Comparison of ENCODE assay signal across 24 cellular contexts in the genomic region with DNA sequence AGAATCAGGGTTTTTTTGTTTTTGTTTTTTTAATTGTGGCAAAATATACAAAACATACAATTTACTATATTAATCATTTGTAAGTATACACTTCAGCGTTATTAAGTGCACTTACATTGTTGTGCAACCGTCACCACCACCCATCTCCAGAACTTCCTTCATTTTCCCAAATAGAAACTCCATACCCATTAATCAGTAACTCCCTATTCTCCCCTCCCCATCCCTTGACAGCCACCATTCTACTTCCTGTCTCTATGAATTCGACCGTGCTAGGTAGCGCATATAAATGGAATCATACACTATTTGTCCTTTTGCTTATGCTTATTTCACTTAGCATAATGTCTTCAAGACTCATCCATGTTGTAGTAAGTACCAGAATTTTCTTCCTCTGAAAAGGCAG.
"Had no signal": no experiment of that assay in that cellular context is flagged by ENCODE, and none has a peak within 500 bp of the region (broad histone marks: within the 10 kb centered on the region; RNA-seq: fewer than 3 reads in every experiment).

No MANE protein-coding gene starts in this region.

- H3K36me3 ChIP-seq: gastrocnemius medialis, neural progenitor cell, prostate gland, spleen, suprapubic skin, transverse colon, vagina had no signal

- H3K4me3 ChIP-seq: gastrocnemius medialis, mucosa of descending colon, neural progenitor cell, prostate gland, skin epidermis, spleen, suprapubic skin, transverse colon, vagina had no signal

- H3K4me3 Mint-ChIP-seq: endodermal cell; mesothelial cell of epicardium; naive B cell; natural killer cell treated with Interleukin-12 subunit alpha and Interleukin-12 subunit beta and Interleukin-15 and Interleukin-18, amount 100 ng/mL, for 72 hours; neural progenitor cell; stimulated activated memory B cell treated with anti-CD40 and anti-IgM and Interleukin-4, amounts not matched to agents 10 μg/mL and 1 μg/mL and 100 μg/mL, for 72 hours; stimulated activated naive CD8-positive, alpha-beta T cell treated with anti-CD3 and anti-CD28 coated beads, Interleukin-15, Interleukin-2, amounts not matched to agents 100 ng/mL and 50 ng/mL, for 24 hours had no signal

- H3K9me3 ChIP-seq: gastrocnemius medialis, mucosa of descending colon, prostate gland, spleen, suprapubic skin, transverse colon, vagina had no signal

- H3K27me3 Mint-ChIP-seq: stimulated activated memory B cell treated with anti-CD40 and anti-IgM and Interleukin-4, amounts not matched to agents 10 μg/mL and 1 μg/mL and 100 μg/mL, for 72 hours had no signal

- H3K27me3 ChIP-seq: gastrocnemius medialis, neural progenitor cell, spleen, suprapubic skin, transverse colon, vagina had no signal

- H3K4me1 Mint-ChIP-seq: neural progenitor cell had no signal

- H3K4me1 ChIP-seq: neural progenitor cell, prostate gland, suprapubic skin had no signal

- H3K27ac ChIP-seq: epithelial cell of prostate, gastrocnemius medialis, neural progenitor cell, prostate gland, skin epidermis, suprapubic skin, vagina had no signal

- DNase-seq: effector CD8-positive, alpha-beta T cell; endodermal cell; foreskin fibroblast; gastrocnemius medialis; head of caudate nucleus; mesenchymal stem cell; mucosa of descending colon; naive B cell; right cardiac atrium; spleen; stimulated activated CD4-positive, alpha-beta T cell treated with anti-CD3 and anti-CD28 coated beads, Interleukin-4, amount 100 ng/mL, for 4 hours; transverse colon had no signal

- ATAC-seq: esophagus mucosa; gastrocnemius medialis; left lobe of liver; mucosa of descending colon; natural killer cell treated with Interleukin-12 subunit alpha and Interleukin-12 subunit beta and Interleukin-15 and Interleukin-18, amount 100 ng/mL, for 72 hours; right cardiac atrium; stimulated activated memory B cell treated with anti-CD40 and anti-IgM and Interleukin-4, amounts not matched to agents 10 μg/mL and 1 μg/mL and 100 μg/mL, for 72 hours had no signal

- H3K27ac Mint-ChIP-seq: endodermal cell; natural killer cell treated with Interleukin-12 subunit alpha and Interleukin-12 subunit beta and Interleukin-15 and Interleukin-18, amount 100 ng/mL, for 72 hours; neural progenitor cell; stimulated activated memory B cell treated with anti-CD40 and anti-IgM and Interleukin-4, amounts not matched to agents 10 μg/mL and 1 μg/mL and 100 μg/mL, for 72 hours; stimulated activated naive CD8-positive, alpha-beta T cell treated with anti-CD3 and anti-CD28 coated beads, Interleukin-15, Interleukin-2, amounts not matched to agents 100 ng/mL and 50 ng/mL, for 24 hours had no signal

- H3K36me3 Mint-ChIP-seq: mesothelial cell of epicardium; naive B cell; natural killer cell treated with Interleukin-12 subunit alpha and Interleukin-12 subunit beta and Interleukin-15 and Interleukin-18, amount 100 ng/mL, for 72 hours; neural progenitor cell; stimulated activated memory B cell treated with anti-CD40 and anti-IgM and Interleukin-4, amounts not matched to agents 10 μg/mL and 1 μg/mL and 100 μg/mL, for 72 hours had no signal

- H3K9me3 Mint-ChIP-seq: endodermal cell; mesothelial cell of epicardium; naive B cell; natural killer cell treated with Interleukin-12 subunit alpha and Interleukin-12 subunit beta and Interleukin-15 and Interleukin-18, amount 100 ng/mL, for 72 hours; neural progenitor cell; stimulated activated memory B cell treated with anti-CD40 and anti-IgM and Interleukin-4, amounts not matched to agents 10 μg/mL and 1 μg/mL and 100 μg/mL, for 72 hours; stimulated activated naive CD8-positive, alpha-beta T cell treated with anti-CD3 and anti-CD28 coated beads, Interleukin-15, Interleukin-2, amounts not matched to agents 100 ng/mL and 50 ng/mL, for 24 hours had no signal
